8 cellular contexts compared by ENCODE assay signal in the genomic region with DNA sequence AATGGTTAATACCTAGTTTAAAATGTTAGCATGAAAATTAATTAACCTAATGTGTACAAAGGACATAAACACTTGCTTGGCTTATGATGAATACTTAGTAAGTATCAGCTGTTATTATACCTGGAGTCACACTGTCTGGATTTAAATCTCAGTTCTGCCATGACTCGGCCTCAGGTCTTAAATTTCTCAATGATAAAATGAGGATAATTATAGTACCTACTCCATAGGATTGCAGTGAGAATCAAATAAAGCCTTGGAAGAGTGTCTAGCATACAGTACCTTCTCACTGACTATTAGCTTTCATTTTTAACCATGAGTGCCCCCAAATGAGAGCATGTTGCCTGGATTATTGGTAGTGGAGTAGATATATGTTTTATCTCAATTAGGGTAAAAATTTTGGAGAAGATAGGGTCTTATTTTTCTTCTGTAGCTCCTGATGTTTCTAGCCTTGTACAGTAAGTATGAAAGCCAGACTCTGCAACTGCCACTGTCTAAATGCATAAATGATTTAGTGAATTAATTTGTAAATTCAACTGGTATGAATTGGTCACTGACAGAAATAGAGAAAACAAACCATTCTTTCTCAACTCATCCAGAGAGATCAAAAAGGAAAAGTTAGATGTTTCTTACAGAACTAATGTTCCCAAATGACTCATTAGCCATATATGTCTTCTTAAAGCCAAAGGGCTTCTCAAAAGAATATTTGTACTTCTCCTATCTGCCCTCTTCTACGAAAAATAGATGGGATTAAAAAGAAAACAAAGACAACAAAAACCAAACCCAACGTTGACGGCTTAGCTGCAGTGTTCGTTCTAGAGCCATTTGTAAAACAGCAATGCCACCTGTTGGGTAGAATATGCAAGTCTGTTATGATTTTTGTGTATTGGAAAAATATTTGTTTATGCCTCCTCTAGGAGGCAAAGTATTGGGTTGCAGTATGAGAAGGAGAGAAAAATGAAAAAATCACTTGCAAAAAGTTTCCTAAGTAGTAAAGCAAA. TPM values are rescaled to one million over a fixed set of nuclear protein-coding genes. Genes with fewer than 3 reads are reported as not detected.
DNase-seq lines count a peak whose midpoint lies in the region; ATAC-seq and TF ChIP-seq lines count a peak whose summit lies in the region.

No MANE protein-coding gene starts in this region.

- POLR2A ChIA-PET in activated CD8-positive, alpha-beta T cell treated with anti-CD3 and anti-CD28 coated beads for 36 hours (lab: Charles Lee): no interaction called here

- no peaks in the 10 kb centered on the region for H3K36me3 Mint-ChIP-seq in activated CD8-positive, alpha-beta T cell treated with anti-CD3 and anti-CD28 coated beads for 36 hours (ENCODE audit: low read depth)
- no peaks in the 10 kb centered on the region for H3K36me3 Mint-ChIP-seq in activated CD4-positive, alpha-beta T cell treated with anti-CD3 and anti-CD28 coated beads, Interleukin-2, amount 10 ng/mL, durations not matched to agents 24 days and 14 days (ENCODE audit: low read depth)

- 0 out of 2 replicates have a peak overlapping the region, but pooled peaks have one; percentile 8 for H2AFZ ChIP-seq in DND-41 (ENCODE audit: low read depth, low read length)

- no peak overlapping the region for H3K27ac Mint-ChIP-seq in activated CD8-positive, alpha-beta T cell treated with anti-CD3 and anti-CD28 coated beads for 36 hours
- no peak overlapping the region for H3K27ac Mint-ChIP-seq in activated CD4-positive, alpha-beta T cell treated with anti-CD3 and anti-CD28 coated beads, Interleukin-2, amount 10 ng/mL, durations not matched to agents 24 days and 14 days

- no peak overlapping the region for H3K4me2 ChIP-seq in DND-41 (ENCODE audit: insufficient read depth, low read length)

- no peak overlapping the region for H3K4me3 Mint-ChIP-seq in activated CD8-positive, alpha-beta T cell treated with anti-CD3 and anti-CD28 coated beads for 36 hours
- H3K4me3 Mint-ChIP-seq in activated CD4-positive, alpha-beta T cell treated with anti-CD3 and anti-CD28 coated beads, Interleukin-2, amount 10 ng/mL, durations not matched to agents 24 days and 14 days: no peak overlapping the region

- H3K4me1 ChIP-seq in DND-41 (ENCODE audit: insufficient read depth, low read length): no peaks in the 10 kb centered on the region

- peaks cover 12% of the 10 kb centered on the region for H3K27me3 Mint-ChIP-seq in activated CD8-positive, alpha-beta T cell treated with anti-CD3 and anti-CD28 coated beads for 36 hours
- H3K27me3 Mint-ChIP-seq in activated CD4-positive, alpha-beta T cell treated with anti-CD3 and anti-CD28 coated beads, Interleukin-2, amount 10 ng/mL, durations not matched to agents 24 days and 14 days: peaks cover 5% of the 10 kb centered on the region

- no peak overlapping the region for H3K4me3 ChIP-seq in DND-41 (ENCODE audit: low read depth in 1 of 2, low read length in 2 of 2)

- H3K9me3 Mint-ChIP-seq in activated CD8-positive, alpha-beta T cell treated with anti-CD3 and anti-CD28 coated beads for 36 hours: no peaks in the 10 kb centered on the region
- H3K9me3 Mint-ChIP-seq in activated CD4-positive, alpha-beta T cell treated with anti-CD3 and anti-CD28 coated beads, Interleukin-2, amount 10 ng/mL, durations not matched to agents 24 days and 14 days: no peaks in the 10 kb centered on the region

- peak; percentile 62 for TF ChIP-seq CTCF in DND-41 (IDR thresholded peaks at IDR 0.05; ENCODE audit: borderline replicate concordance, extremely low read depth, low read length, poor library complexity, severe bottlenecking)
- no peak for TF ChIP-seq CTCF in activated CD8-positive, alpha-beta T cell treated with anti-CD3 and anti-CD28 coated beads for 36 hours (IDR thresholded peaks at IDR 0.05)

- H3K9ac ChIP-seq in DND-41 (ENCODE audit: low read depth, low read length): no peak overlapping the region

- H4K20me1 ChIP-seq in DND-41 (ENCODE audit: insufficient read depth, low read length): no peaks in the 10 kb centered on the region

- intact Hi-C loops in activated CD8-positive, alpha-beta T cell treated with anti-CD3 and anti-CD28 coated beads for 36 hours (cut with micrococcal nuclease): no loop called here
- intact Hi-C loops in activated CD4-positive, alpha-beta T cell treated with anti-CD3 and anti-CD28 coated beads, Interleukin-2, amount 10 ng/mL, durations not matched to agents 24 days and 14 days (cut with micrococcal nuclease): no loop called here

- CTCF ChIA-PET in activated CD8-positive, alpha-beta T cell treated with anti-CD3 and anti-CD28 coated beads for 36 hours (lab: Charles Lee): interaction anchor here (0.8 kb wide), 1 partner anchor 191 kb away, joined by 4 read pairs; no protein-coding TSS in a partner anchor

- H3K79me2 ChIP-seq in DND-41 (ENCODE audit: insufficient read depth, low read length): no peaks in the 10 kb centered on the region

- H3K27me3 ChIP-seq in DND-41 (ENCODE audit: insufficient read depth, low read length, poor library complexity): no peaks in the 10 kb centered on the region

- no peaks in the 10 kb centered on the region for H3K4me1 Mint-ChIP-seq in activated CD8-positive, alpha-beta T cell treated with anti-CD3 and anti-CD28 coated beads for 36 hours (ENCODE audit: low read depth)
- no peaks in the 10 kb centered on the region for H3K4me1 Mint-ChIP-seq in activated CD4-positive, alpha-beta T cell treated with anti-CD3 and anti-CD28 coated beads, Interleukin-2, amount 10 ng/mL, durations not matched to agents 24 days and 14 days

- H3K27ac ChIP-seq in DND-41 (ENCODE audit: low read length): no peak overlapping the region

- ATAC-seq in DND-41 (ENCODE audit: insufficient read depth, low read depth): peak; percentile 60; the same call in 2 of the 3 replicates
- no peak for ATAC-seq in activated CD8-positive, alpha-beta T cell treated with anti-CD3 and anti-CD28 coated beads for 36 hours
- ATAC-seq in HG03139 (IDR thresholded peaks at IDR 0.05; ENCODE audit: unreplicated experiment): no peak
- no peak for ATAC-seq in HG03135 (IDR thresholded peaks at IDR 0.05; ENCODE audit: unreplicated experiment)

- H3K36me3 ChIP-seq in DND-41 (ENCODE audit: insufficient read depth, low read length): no peaks in the 10 kb centered on the region

- H3K9me3 ChIP-seq in DND-41 (ENCODE audit: insufficient read depth, low read length, severe bottlenecking): no peaks in the 10 kb centered on the region

- DNase-seq in DND-41 (peak; percentile 11), HT1080 (ENCODE audit: low read depth) (peak; percentile 41), amniotic stem cell (lab: John Stamatoyannopoulos, UW) (peak; percentile 45), kidney tubule cell (ENCODE audit: low spot score) (peak; percentile 9)
- DNase-seq in activated CD8-positive, alpha-beta T cell treated with anti-CD3 and anti-CD28 coated beads for 36 hours: no peak
- DNase-seq in activated CD4-positive, alpha-beta T cell treated with anti-CD3 and anti-CD28 coated beads, Interleukin-2, amount 10 ng/mL, durations not matched to agents 24 days and 14 days: no peak

RNA-seq across cellular contexts. Expression of a gene that starts 53.8 kb away (rescaled TPM):
- total RNA-seq in HT1080 (2014; rRNA removed; shearing (Covaris generic)): not detected in 2 replicates
- not detected in 2 replicates for polyA plus RNA-seq in HT1080 (2015; cell fraction: cytosol; rRNA removed)
- not detected in 2 replicates for polyA plus RNA-seq in HT1080 (2015; cell fraction: nucleus; rRNA removed)
- total RNA-seq in activated CD8-positive, alpha-beta T cell treated with anti-CD3 and anti-CD28 coated beads for 36 hours: not detected
- not detected in 2 replicates for total RNA-seq in activated CD4-positive, alpha-beta T cell treated with anti-CD3 and anti-CD28 coated beads, Interleukin-2, amount 10 ng/mL, durations not matched to agents 24 days and 14 days

Comparison
In these comparisons a context has a peak if more than half of its experiments do, and no peak if none do; other contexts are left out.
1. DNase-seq: peak in DND-41 (single experiment), HT1080 (single experiment), amniotic stem cell (single experiment) and kidney tubule cell (single experiment); none in activated CD8-positive, alpha-beta T cell treated with anti-CD3 and anti-CD28 coated beads for 36 hours (single experiment) and activated CD4-positive, alpha-beta T cell treated with anti-CD3 and anti-CD28 coated beads, Interleukin-2, amount 10 ng/mL, durations not matched to agents 24 days and 14 days (single experiment).